Comparison of ENCODE assay signal across 24 cellular contexts in genomic region chr21:45042664-45043161, GRCh38. TPM values are rescaled to one million over a fixed set of nuclear protein-coding genes. Genes with fewer than 3 reads are reported as not detected.
DNase-seq lines count a peak whose midpoint lies in the region; ATAC-seq and TF ChIP-seq lines count a peak whose summit lies in the region.
"Had no signal": no experiment of that assay in that cellular context is flagged by ENCODE, and none has a peak within 500 bp of the region (broad histone marks: within the 10 kb centered on the region; RNA-seq: fewer than 3 reads in every experiment).

No MANE protein-coding gene starts in this region.

- no peak for ATAC-seq in aorta (ENCODE audit: low FRiP score)
- ATAC-seq in HG03520 (IDR thresholded peaks at IDR 0.05; ENCODE audit: unreplicated experiment), result no peak
- ATAC-seq: K562 had no signal

- peak overlapping the region in 1 of 3 experiments; percentile 10; a peak in 1 of 7 replicates for H3K27ac Mint-ChIP-seq in H9
- H3K27ac Mint-ChIP-seq: CD4-positive, CD25-positive, alpha-beta regulatory T cell had no signal

- peaks cover 0 to 7% (median 4%) of the 10 kb centered on the region in 3 experiments; a peak in 4 of 7 replicates for H3K36me3 Mint-ChIP-seq in H9 (ENCODE audit: insufficient read depth in 1 of 3, low read depth in 3 of 3)
- H3K36me3 Mint-ChIP-seq: CD4-positive, CD25-positive, alpha-beta regulatory T cell had no signal

- no peaks in the 10 kb centered on the region for H3K79me2 ChIP-seq in H9 (ENCODE audit: insufficient read depth, low read length)

- TF ChIP-seq CTCF in H9 (conservative IDR thresholded peaks at IDR 0.05) (no peak), ascending aorta (IDR thresholded peaks at IDR 0.05) (no peak), vagina (IDR thresholded peaks at IDR 0.05) (no peak)

- H3K4me1 ChIP-seq in H9 (ENCODE audit: insufficient read depth, low read length) (no peaks in the 10 kb centered on the region), ascending aorta (peaks cover 8 to 24% of the 10 kb centered on the region in 2 donors), neuronal stem cell (ENCODE audit: control insufficient read depth in 2 of 2, insufficient read depth in 1 of 2, low read depth in 1 of 2, low read length in 2 of 2) (peaks cover 0 to 4% of the 10 kb centered on the region in 2 donors), aorta (ENCODE audit: control insufficient read depth in 1 of 2, insufficient read depth in 2 of 2, low read length in 2 of 2) (no peaks in the 10 kb centered on the region), vagina (peaks cover 19% of the 10 kb centered on the region)
- H3K4me1 ChIP-seq: BE2C, HAP-1 had no signal

- H3K4ac ChIP-seq in H9 (ENCODE audit: low read depth, low read length) (no peak overlapping the region), neuronal stem cell (ENCODE audit: low read length) (no peak overlapping the region)

- peaks cover 14 to 18% of the 10 kb centered on the region in 2 experiments for H3K9me3 Mint-ChIP-seq in H9

- H3K56ac ChIP-seq in H9 (ENCODE audit: insufficient read length, low read depth, low read length), result no peak overlapping the region

- H3K14ac ChIP-seq in H9 (ENCODE audit: insufficient read depth, low read length) (peak overlapping the region; percentile 63; the same call in 1 of the 2 replicates), neuronal stem cell (ENCODE audit: low read length) (no peak overlapping the region)

- H3K36me3 ChIP-seq in ascending aorta (no peaks in the 10 kb centered on the region), neuronal stem cell (replicated peaks in 1 of 2; ENCODE audit: control insufficient read depth in 2 of 2, insufficient read depth in 2 of 2, low read length in 2 of 2) (no peaks in the 10 kb centered on the region), aorta (ENCODE audit: control insufficient read depth in 1 of 2, insufficient read depth in 2 of 2, low read length in 1 of 2) (no peaks in the 10 kb centered on the region), vagina (no peaks in the 10 kb centered on the region)
- H3K36me3 ChIP-seq: BE2C, HAP-1, SJSA1 had no signal

- H2BK12ac ChIP-seq in H9 (ENCODE audit: insufficient read length, low read depth, low read length) (no peak overlapping the region), neuronal stem cell (ENCODE audit: low read length) (no peak overlapping the region)

- H3T11ph ChIP-seq in H9 (ENCODE audit: low read length), result no peak overlapping the region

- no peak overlapping the region for H2BK15ac ChIP-seq in H9 (ENCODE audit: low read depth, low read length)
- H2BK15ac ChIP-seq in neuronal stem cell (ENCODE audit: low read length), result no peak overlapping the region

- H3K4me3 ChIP-seq in ascending aorta, result no peak overlapping the region
- H3K4me3 ChIP-seq in neuronal stem cell (ENCODE audit: low read length in 2 of 2), result peak overlapping the region in 1 of 2 donors; percentile 52
- no peak overlapping the region for H3K4me3 ChIP-seq in aorta (ENCODE audit: low read length in 2 of 2)
- H3K4me3 ChIP-seq in vagina, result no peak overlapping the region
- H3K4me3 ChIP-seq: HAP-1, K562, PC-9, SJSA1 had no signal

- no peak overlapping the region for H4K5ac ChIP-seq in H9 (ENCODE audit: insufficient read length, low read depth, low read length)

- no peak overlapping the region for H2BK120ac ChIP-seq in H9 (ENCODE audit: low read depth, low read length, poor library complexity, severe bottlenecking)
- H2BK120ac ChIP-seq in neuronal stem cell (ENCODE audit: low read depth, low read length), result no peak overlapping the region

- intact Hi-C loops in ascending aorta (cut with DNase I) (no loop called here), aorta (cut with DNase I) (no loop called here), vagina (cut with DNase I) (no loop called here)

- H2BK5ac ChIP-seq in H9 (ENCODE audit: insufficient read length, low read length), result no peak overlapping the region
- H2BK5ac ChIP-seq in neuronal stem cell (ENCODE audit: low read length), result no peak overlapping the region

- H4K8ac ChIP-seq in H9 (replicated peaks; ENCODE audit: insufficient read length, low read depth, low read length), result peak overlapping the region; percentile 53
- H4K8ac ChIP-seq in neuronal stem cell (ENCODE audit: low read depth, low read length), result peak overlapping the region; percentile 48

- H3K27ac ChIP-seq in H9 (ENCODE audit: insufficient read length, low read depth, low read length) (no peak overlapping the region), ascending aorta (no peak overlapping the region), neuronal stem cell (replicated peaks; ENCODE audit: low read length) (no peak overlapping the region), aorta (ENCODE audit: low read depth in 1 of 2, low read length in 2 of 2) (no peak overlapping the region), vagina (no peak overlapping the region)
- H3K27ac ChIP-seq: PC-9, SJSA1 had no signal

- H3K18ac ChIP-seq in H9 (ENCODE audit: insufficient read length, low read depth, low read length) (peak overlapping the region; percentile 22), neuronal stem cell (ENCODE audit: low read length) (peak overlapping the region; percentile 69)

- H3K27me3 Mint-ChIP-seq in H9 (ENCODE audit: low read depth), result peaks cover 26% of the 10 kb centered on the region

- no peak overlapping the region for H3K4me3 Mint-ChIP-seq in H9
- H3K4me3 Mint-ChIP-seq: CD4-positive, CD25-positive, alpha-beta regulatory T cell had no signal

- no peak for TF ChIP-seq POLR2A in vagina (IDR thresholded peaks at IDR 0.05)

- H3K23me2 ChIP-seq in H9 (ENCODE audit: insufficient read length, low read depth, low read length, poor library complexity, severe bottlenecking), result no peaks in the 10 kb centered on the region

- no peak overlapping the region for H2AK5ac ChIP-seq in H9 (ENCODE audit: insufficient read length, low read length)
- H2AK5ac ChIP-seq in neuronal stem cell (ENCODE audit: low read depth, low read length), result peak overlapping the region; percentile 49

- H4K91ac ChIP-seq in H9 (ENCODE audit: insufficient read length, low read depth, low read length), result no peak overlapping the region
- no peak overlapping the region for H4K91ac ChIP-seq in neuronal stem cell (ENCODE audit: low read depth, low read length, poor library complexity)

- H3K4me1 Mint-ChIP-seq in H9, result no peaks in the 10 kb centered on the region

- no peak overlapping the region for H3K9ac ChIP-seq in H9 (ENCODE audit: extremely low read depth, insufficient read length, low read length)
- no peak overlapping the region for H3K9ac ChIP-seq in neuronal stem cell (ENCODE audit: low read depth, low read length, poor library complexity)

- no CpG with 5 or more reads among the region's 15 CpGs for WGBS in H9 (ENCODE audit: extremely low coverage, insufficient read length, low lambda C conversion rate)
- no CpG with 5 or more reads among the region's 15 CpGs for WGBS in neuronal stem cell (ENCODE audit: extremely low coverage in 2 of 2, insufficient read length in 2 of 2, insufficient replicate concordance in 1 of 2), 2 donors
- WGBS in aorta, 2 donors, result 93% methylated on average over 15 of the region's 15 CpGs

- H3K27me3 ChIP-seq in H9 (ENCODE audit: insufficient read depth, low read length) (no peaks in the 10 kb centered on the region), ascending aorta (no peaks in the 10 kb centered on the region), neuronal stem cell (ENCODE audit: control insufficient read depth in 3 of 3, insufficient read depth in 3 of 3, low read depth in 1 of 3, low read length in 3 of 3) (peaks cover 0 to 44% (median 0%) of the 10 kb centered on the region in 3 experiments), aorta (ENCODE audit: control insufficient read depth in 1 of 2, insufficient read depth in 2 of 2, low read length in 1 of 2) (no peaks in the 10 kb centered on the region), vagina (no peaks in the 10 kb centered on the region)
- H3K27me3 ChIP-seq: BE2C, SJSA1 had no signal

- no peaks in the 10 kb centered on the region for H4K20me1 ChIP-seq in H9 (ENCODE audit: control insufficient read depth, insufficient read depth, insufficient read length)

- H3K23ac ChIP-seq in H9 (ENCODE audit: insufficient read length, low read depth, low read length) (no peak overlapping the region), neuronal stem cell (ENCODE audit: low read depth, low read length, poor library complexity) (peak overlapping the region; percentile 39)

- DNase-seq in H9 (peak; percentile 19), ascending aorta (ENCODE audit: low spot score in 2 of 2) (peak; percentile 7 to 62), neuronal stem cell (ENCODE audit: low spot score) (no peak), aorta (peak; percentile 46 to 72), vagina (ENCODE audit: extremely low spot score in 2 of 2) (no peak)
- no peak for DNase-seq in stimulated activated CD4-positive, alpha-beta T cell treated with anti-CD3 and anti-CD28 coated beads, Interleukin-1b, Interleukin-23, amount 100 ng/mL, for 48 hours
- DNase-seq: BE2C; CD4-positive, CD25-positive, alpha-beta regulatory T cell; DMS153; Kasumi-1; MV-4-11; NCI-H1105 treated with DMSO at 0.1 percent for 48 hours; NCI-H146; NCI-H1930; NCI-H2107; NCI-H524 treated with DMSO at 0.1 percent for 48 hours; NCI-H82; NK-92 treated with Interleukin-12 subunit alpha and Interleukin-12 subunit beta, amount 100 ng/mL, for 24 hours; PC-9; Right ventricle myocardium superior had no signal

- H2AFZ ChIP-seq in H9 (ENCODE audit: low read length) (no peak overlapping the region), neuronal stem cell (ENCODE audit: low read length) (no peak overlapping the region)
- H2AFZ ChIP-seq: PC-9 had no signal

- H3K79me1 ChIP-seq in H9 (ENCODE audit: insufficient read depth, low read depth, low read length, poor library complexity, severe bottlenecking), result no peaks in the 10 kb centered on the region
- H3K79me1 ChIP-seq in neuronal stem cell (ENCODE audit: low read depth, low read length), result no peaks in the 10 kb centered on the region

- H3K9me3 ChIP-seq in H9 (ENCODE audit: control insufficient read depth, low read depth, low read length) (no peaks in the 10 kb centered on the region), ascending aorta (peaks cover 0 to 8% of the 10 kb centered on the region in 2 donors), neuronal stem cell (replicated peaks in 1 of 2; ENCODE audit: control insufficient read depth in 2 of 2, insufficient read depth in 1 of 2, low read depth in 1 of 2, low read length in 2 of 2) (peaks cover 0 to 9% of the 10 kb centered on the region in 2 donors), aorta (ENCODE audit: control insufficient read depth, low read length) (no peaks in the 10 kb centered on the region), vagina (no peaks in the 10 kb centered on the region)

- no peak overlapping the region for H3K4me2 ChIP-seq in H9 (ENCODE audit: insufficient read depth, insufficient read length, low read length)
- H3K4me2 ChIP-seq in neuronal stem cell (ENCODE audit: insufficient read depth, low read length, poor library complexity, severe bottlenecking), result no peak overlapping the region
- H3K4me2 ChIP-seq: PC-9 had no signal

- H2BK20ac ChIP-seq in H9 (ENCODE audit: low read depth, low read length, poor library complexity, severe bottlenecking), result no peak overlapping the region

RNA-seq across cellular contexts. Expression of gene ADARB1, which starts 31.7 kb away (rescaled TPM):
- total RNA-seq in H9 (2021) (14.1 and 15.8 TPM in 2 replicates), ascending aorta (82.9 TPM), aorta (100 to 1,000 TPM in 1 of 2 donors, 10 to 100 TPM in 1; 87.9 to 224 TPM), vagina (19.6 TPM)
- 5.9 TPM for polyA plus RNA-seq in neuronal stem cell (2013, experiment 1 of 2)
- polyA plus RNA-seq in neuronal stem cell (2013, experiment 2 of 2), result 6.1 TPM
- 10 to 100 TPM; 54.7 to 93.3 TPM for polyA plus RNA-seq in aorta

Comparison
In these comparisons a context has a peak if more than half of its experiments do, and no peak if none do; other contexts are left out.
1. DNase-seq: peak in H9 (single experiment), ascending aorta (2 of 2) and aorta (2 of 2); none in neuronal stem cell (single experiment), vagina (0 of 2) and stimulated activated CD4-positive, alpha-beta T cell treated with anti-CD3 and anti-CD28 coated beads, Interleukin-1b, Interleukin-23, amount 100 ng/mL, for 48 hours (single experiment).